In the genomic region with DNA sequence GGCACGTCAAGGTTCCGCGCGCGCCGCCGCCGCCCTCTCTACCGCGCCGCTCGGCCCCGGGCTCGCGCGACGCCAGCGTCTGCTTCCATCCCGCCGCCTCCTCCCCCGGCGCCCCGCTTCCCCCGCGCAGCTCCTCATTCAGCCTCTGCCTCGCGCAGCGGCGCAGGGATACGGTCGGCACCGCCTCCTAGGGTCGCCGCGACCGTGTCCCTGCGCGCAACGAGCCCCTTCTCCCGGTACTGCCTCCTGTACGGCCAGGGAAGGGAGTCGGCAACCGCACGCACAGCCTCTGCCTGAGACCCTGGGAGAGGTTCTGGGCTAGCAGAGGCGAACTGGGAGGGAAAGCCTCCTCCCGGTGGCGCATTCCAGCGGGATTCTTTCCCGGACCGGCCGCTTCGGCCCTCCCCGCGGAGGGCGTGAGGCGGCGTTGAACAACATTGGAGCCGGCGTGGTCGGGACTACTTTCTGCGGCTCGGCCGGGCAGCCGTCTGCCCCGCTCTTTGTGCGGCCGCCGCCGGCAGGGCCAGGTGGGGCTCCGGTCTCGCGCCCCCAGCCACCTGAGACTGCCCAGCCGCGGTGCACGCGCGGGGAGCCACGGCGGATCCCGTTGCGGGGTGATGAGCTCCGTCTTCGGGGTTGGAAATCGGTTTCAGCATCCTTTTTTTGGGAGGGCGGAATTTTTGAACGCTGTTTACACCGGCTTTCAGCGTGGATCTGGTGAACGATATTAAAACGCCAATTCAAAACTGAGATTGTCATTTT, we compare ENCODE assay signal across 1 cellular context.
TF ChIP-seq lines count a peak whose summit lies in the region.

Gene LRP6, minus strand, starts transcription at position 172 of the 762 bp plus-strand sequence. CDS start 309 bp downstream, outside the sequence.

TF ChIP-seq in GM12878, 131 proteins besides CTCF, POLR2A, EP300 and RAD21 (continued from another document):
- TF ChIP-seq, protein P1, sequence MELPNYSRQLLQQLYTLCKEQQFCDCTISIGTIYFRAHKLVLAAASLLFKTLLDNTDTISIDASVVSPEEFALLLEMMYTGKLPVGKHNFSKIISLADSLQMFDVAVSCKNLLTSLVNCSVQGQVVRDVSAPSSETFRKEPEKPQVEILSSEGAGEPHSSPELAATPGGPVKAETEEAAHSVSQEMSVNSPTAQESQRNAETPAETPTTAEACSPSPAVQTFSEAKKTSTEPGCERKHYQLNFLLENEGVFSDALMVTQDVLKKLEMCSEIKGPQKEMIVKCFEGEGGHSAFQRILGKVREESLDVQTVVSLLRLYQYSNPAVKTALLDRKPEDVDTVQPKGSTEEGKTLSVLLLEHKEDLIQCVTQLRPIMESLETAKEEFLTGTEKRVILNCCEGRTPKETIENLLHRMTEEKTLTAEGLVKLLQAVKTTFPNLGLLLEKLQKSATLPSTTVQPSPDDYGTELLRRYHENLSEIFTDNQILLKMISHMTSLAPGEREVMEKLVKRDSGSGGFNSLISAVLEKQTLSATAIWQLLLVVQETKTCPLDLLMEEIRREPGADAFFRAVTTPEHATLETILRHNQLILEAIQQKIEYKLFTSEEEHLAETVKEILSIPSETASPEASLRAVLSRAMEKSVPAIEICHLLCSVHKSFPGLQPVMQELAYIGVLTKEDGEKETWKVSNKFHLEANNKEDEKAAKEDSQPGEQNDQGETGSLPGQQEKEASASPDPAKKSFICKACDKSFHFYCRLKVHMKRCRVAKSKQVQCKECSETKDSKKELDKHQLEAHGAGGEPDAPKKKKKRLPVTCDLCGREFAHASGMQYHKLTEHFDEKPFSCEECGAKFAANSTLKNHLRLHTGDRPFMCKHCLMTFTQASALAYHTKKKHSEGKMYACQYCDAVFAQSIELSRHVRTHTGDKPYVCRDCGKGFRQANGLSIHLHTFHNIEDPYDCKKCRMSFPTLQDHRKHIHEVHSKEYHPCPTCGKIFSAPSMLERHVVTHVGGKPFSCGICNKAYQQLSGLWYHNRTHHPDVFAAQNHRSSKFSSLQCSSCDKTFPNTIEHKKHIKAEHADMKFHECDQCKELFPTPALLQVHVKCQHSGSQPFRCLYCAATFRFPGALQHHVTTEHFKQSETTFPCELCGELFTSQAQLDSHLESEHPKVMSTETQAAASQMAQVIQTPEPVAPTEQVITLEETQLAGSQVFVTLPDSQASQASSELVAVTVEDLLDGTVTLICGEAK (IDR thresholded peaks at IDR 0.05; ENCODE audit: borderline replicate concordance) = peak; percentile 57
- no peak for TF ChIP-seq CHD4 (IDR thresholded peaks at IDR 0.05)
- TF ChIP-seq, protein P2, sequence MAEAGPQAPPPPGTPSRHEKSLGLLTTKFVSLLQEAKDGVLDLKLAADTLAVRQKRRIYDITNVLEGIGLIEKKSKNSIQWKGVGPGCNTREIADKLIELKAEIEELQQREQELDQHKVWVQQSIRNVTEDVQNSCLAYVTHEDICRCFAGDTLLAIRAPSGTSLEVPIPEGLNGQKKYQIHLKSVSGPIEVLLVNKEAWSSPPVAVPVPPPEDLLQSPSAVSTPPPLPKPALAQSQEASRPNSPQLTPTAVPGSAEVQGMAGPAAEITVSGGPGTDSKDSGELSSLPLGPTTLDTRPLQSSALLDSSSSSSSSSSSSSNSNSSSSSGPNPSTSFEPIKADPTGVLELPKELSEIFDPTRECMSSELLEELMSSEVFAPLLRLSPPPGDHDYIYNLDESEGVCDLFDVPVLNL (IDR thresholded peaks at IDR 0.05; ENCODE audit: low read depth, low read length) = 0 out of 2 replicates have a peak, but pooled peaks have one; percentile 11
- no peak for TF ChIP-seq BRCA1 (IDR thresholded peaks at IDR 0.05; ENCODE audit: low read depth, low read length)
- TF ChIP-seq IRF5 (IDR thresholded peaks at IDR 0.05; ENCODE audit: borderline replicate concordance) = no peak
- no peak for TF ChIP-seq MYB (IDR thresholded peaks at IDR 0.05; ENCODE audit: borderline replicate concordance, low read depth, low read length)
- TF ChIP-seq ZBTB11 (CRISPR knock-in tag; IDR thresholded peaks at IDR 0.05) = 0 out of 2 replicates have a peak, but pooled peaks have one; percentile 8
- TF ChIP-seq MXI1 (IDR thresholded peaks at IDR 0.05; ENCODE audit: low read depth, low read length) = no peak
